Comparison of ENCODE assay signal across 8 cellular contexts in the genomic region with DNA sequence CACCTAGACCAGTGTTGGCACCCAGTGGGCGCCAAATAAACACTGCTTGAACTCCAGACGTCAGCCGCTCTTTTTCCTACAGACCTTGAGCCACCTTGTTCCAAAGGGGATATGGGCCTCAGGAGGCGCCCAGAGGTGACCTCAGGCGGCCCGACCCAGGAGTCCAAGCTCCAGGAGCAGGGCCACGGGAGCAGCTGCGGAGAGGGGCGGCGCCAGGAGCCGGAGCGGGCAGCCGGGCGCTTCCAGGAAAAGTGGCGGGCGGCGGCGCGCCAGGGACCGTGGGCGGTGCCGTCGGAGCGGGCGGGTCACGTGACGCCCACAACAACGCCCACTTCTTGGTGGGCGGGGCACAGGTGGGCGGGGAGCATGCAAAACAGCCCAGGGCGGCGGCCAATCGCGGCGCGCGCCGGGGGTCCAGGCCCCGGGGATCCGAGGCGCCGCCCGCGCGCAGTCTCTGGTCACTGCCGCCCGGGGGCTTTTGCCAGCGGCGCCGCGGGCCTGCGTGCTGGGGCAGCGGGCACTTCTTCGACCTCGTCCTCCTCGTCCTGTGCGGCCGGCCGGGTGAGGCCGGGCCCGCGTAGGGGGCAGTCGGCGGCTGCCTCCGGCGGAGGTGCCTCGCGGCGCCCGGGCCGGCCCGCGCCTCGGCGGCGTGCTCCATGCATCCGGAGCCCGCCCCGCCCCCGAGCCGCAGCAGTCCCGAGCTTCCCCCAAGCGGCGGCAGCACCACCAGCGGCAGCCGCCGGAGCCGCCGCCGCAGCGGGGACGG. TPM values are rescaled to one million over a fixed set of nuclear protein-coding genes. Genes with fewer than 3 reads are reported as not detected.
DNase-seq lines count a peak whose midpoint lies in the region; ATAC-seq and TF ChIP-seq lines count a peak whose summit lies in the region.

A gene (plus strand): TSS at position 444 of the 766 bp plus-strand sequence.

- H3K4me3 ChIP-seq in BJ (ENCODE audit: low read depth, low read length) (peak within 1 kb of the TSS; percentile 59), colonic mucosa (peak within 1 kb of the TSS; percentile 77)

- intact Hi-C loops in activated CD4-positive, alpha-beta T cell treated with anti-CD3 and anti-CD28 coated beads, Interleukin-2, amount 10 ng/mL, durations not matched to agents 24 days and 14 days (cut with micrococcal nuclease), result loop anchor here (1.0 to 5.0 kb wide), 5 partner anchors 11 to 939 kb away; a partner anchor contains a TSS
- intact Hi-C loops in colonic mucosa (cut with DNase I), result loop anchor here (5.0 kb wide), 1 partner anchor 41 kb away; a partner anchor contains a TSS

- TF ChIP-seq CTCF in BJ (IDR thresholded peaks at IDR 0.05; ENCODE audit: insufficient read depth, low read depth, low read length) (0 out of 2 replicates have a peak, but pooled peaks have one; percentile 2), colonic mucosa (IDR thresholded peaks at IDR 0.05) (no peak)

- H3K4me1 ChIP-seq in colonic mucosa, result peaks cover 17% of the 10 kb centered on the region

- H3K36me3 Mint-ChIP-seq in activated CD4-positive, alpha-beta T cell treated with anti-CD3 and anti-CD28 coated beads, Interleukin-2, amount 10 ng/mL, durations not matched to agents 24 days and 14 days (ENCODE audit: low read depth), result peaks cover 33% of the 10 kb centered on the region

- peaks cover 38% of the 10 kb centered on the region for H3K4me1 Mint-ChIP-seq in activated CD4-positive, alpha-beta T cell treated with anti-CD3 and anti-CD28 coated beads, Interleukin-2, amount 10 ng/mL, durations not matched to agents 24 days and 14 days

- H3K36me3 ChIP-seq in BJ (ENCODE audit: control insufficient read depth, insufficient read depth, low read length) (no peaks in the 10 kb centered on the region), colonic mucosa (no peaks in the 10 kb centered on the region)

- H3K9ac ChIP-seq in colonic mucosa (ENCODE audit: low read depth in 2 of 2, low read length in 2 of 2), result peak within 1 kb of the TSS; percentile 74 to 93

- no peaks in the 10 kb centered on the region for H3K9me3 Mint-ChIP-seq in activated CD4-positive, alpha-beta T cell treated with anti-CD3 and anti-CD28 coated beads, Interleukin-2, amount 10 ng/mL, durations not matched to agents 24 days and 14 days

- ATAC-seq in HG03460 (IDR thresholded peaks at IDR 0.05; ENCODE audit: unreplicated experiment), result peak; percentile 56

- H3K27me3 Mint-ChIP-seq in activated CD4-positive, alpha-beta T cell treated with anti-CD3 and anti-CD28 coated beads, Interleukin-2, amount 10 ng/mL, durations not matched to agents 24 days and 14 days, result no peaks in the 10 kb centered on the region

- peak; percentile 54 for DNase-seq in BJ (ENCODE audit: low read depth)
- peak; percentile 80 for DNase-seq in GM19240 (ENCODE audit: insufficient read length, low spot score)
- peak; percentile 81 for DNase-seq in NCI-H526 treated with DMSO at 0.1 percent for 48 hours (lab: John Stamatoyannopoulos, UW)
- DNase-seq in activated CD4-positive, alpha-beta T cell treated with anti-CD3 and anti-CD28 coated beads, Interleukin-2, amount 10 ng/mL, durations not matched to agents 24 days and 14 days, result peak; percentile 99
- DNase-seq in colonic mucosa, result peak; percentile 98
- peak; percentile 98 for DNase-seq in left kidney (ENCODE audit: low read depth, low spot score)
- peak; percentile 94 for DNase-seq in stimulated activated CD4-positive, alpha-beta T cell treated with anti-CD3 and anti-CD28 coated beads, Interleukin-1b, Interleukin-23, amount 100 ng/mL, for 48 hours

- CTCF ChIA-PET in BJ (lab: Yijun Ruan, JAX), result interaction anchor here (0.9 to 6.3 kb wide), 15 partner anchors 9 to 132 kb away, joined by 3 to 75 read pairs (median 4); a partner anchor contains a TSS

- peak within 1 kb of the TSS; percentile 97 for H3K27ac Mint-ChIP-seq in activated CD4-positive, alpha-beta T cell treated with anti-CD3 and anti-CD28 coated beads, Interleukin-2, amount 10 ng/mL, durations not matched to agents 24 days and 14 days

- no peaks in the 10 kb centered on the region for H3K9me3 ChIP-seq in colonic mucosa

- H3K4me3 Mint-ChIP-seq in activated CD4-positive, alpha-beta T cell treated with anti-CD3 and anti-CD28 coated beads, Interleukin-2, amount 10 ng/mL, durations not matched to agents 24 days and 14 days, result peak within 1 kb of the TSS; percentile 86

- no peaks in the 10 kb centered on the region for H3K27me3 ChIP-seq in BJ (ENCODE audit: control insufficient read depth, insufficient read depth, low read length)
- no peaks in the 10 kb centered on the region for H3K27me3 ChIP-seq in colonic mucosa

- POLR2A ChIA-PET in BJ (lab: Charles Lee), result interaction anchor here (0.6 kb wide), 1 partner anchor 24 kb away, joined by 8 read pairs; no protein-coding TSS in a partner anchor

- peak within 1 kb of the TSS; percentile 99 for H3K27ac ChIP-seq in colonic mucosa

RNA-seq across cellular contexts. Expression of the gene that starts here (rescaled TPM):
- polyA plus RNA-seq in BJ (2011; rRNA removed), result 20.3 and 28.3 TPM in 2 replicates
- 20.6 and 20.8 TPM in 2 replicates for polyA minus RNA-seq in BJ (2011; rRNA and poly(A)+ RNA removed)
- 58.3 and 61.8 TPM in 2 replicates for total RNA-seq in activated CD4-positive, alpha-beta T cell treated with anti-CD3 and anti-CD28 coated beads, Interleukin-2, amount 10 ng/mL, durations not matched to agents 24 days and 14 days
- 10 to 100 TPM; 14.6 to 23.5 TPM for total RNA-seq in colonic mucosa

Comparison
In these comparisons a context has a peak if more than half of its experiments do, and no peak if none do; other contexts are left out.
1. Peak in every context shown above with its lines: DNase-seq, ATAC-seq, H3K4me3 ChIP-seq and H3K27ac ChIP-seq.